1 cellular context compared by ENCODE assay signal in the genomic region with DNA sequence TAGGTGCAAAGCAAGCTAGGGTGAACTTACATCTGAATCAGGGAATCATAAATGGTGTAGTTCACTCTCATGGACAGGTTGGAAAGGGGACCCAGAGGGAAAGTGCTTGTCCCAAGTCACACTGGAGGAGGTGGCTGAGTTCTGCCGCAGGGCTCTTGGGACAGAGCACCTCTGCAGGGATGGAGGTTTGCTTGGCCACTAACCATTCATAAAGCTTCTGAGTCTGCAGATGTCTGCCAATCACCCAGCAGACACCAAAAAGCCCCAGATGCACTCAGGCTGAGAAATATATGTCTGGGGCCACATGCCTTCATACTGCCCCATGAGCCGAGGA.
TF ChIP-seq lines count a peak whose summit lies in the region.

No MANE protein-coding gene starts in this region.

TF ChIP-seq in HepG2, 621 proteins besides CTCF, POLR2A, EP300 and RAD21 (continued from another document):
- TF ChIP-seq, protein P1, sequence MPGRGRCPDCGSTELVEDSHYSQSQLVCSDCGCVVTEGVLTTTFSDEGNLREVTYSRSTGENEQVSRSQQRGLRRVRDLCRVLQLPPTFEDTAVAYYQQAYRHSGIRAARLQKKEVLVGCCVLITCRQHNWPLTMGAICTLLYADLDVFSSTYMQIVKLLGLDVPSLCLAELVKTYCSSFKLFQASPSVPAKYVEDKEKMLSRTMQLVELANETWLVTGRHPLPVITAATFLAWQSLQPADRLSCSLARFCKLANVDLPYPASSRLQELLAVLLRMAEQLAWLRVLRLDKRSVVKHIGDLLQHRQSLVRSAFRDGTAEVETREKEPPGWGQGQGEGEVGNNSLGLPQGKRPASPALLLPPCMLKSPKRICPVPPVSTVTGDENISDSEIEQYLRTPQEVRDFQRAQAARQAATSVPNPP (CRISPR knock-in tag; IDR thresholded peaks at IDR 0.05): no peak
- no peak for TF ChIP-seq REL (CRISPR knock-in tag; conservative IDR thresholded peaks at IDR 0.05)
- TF ChIP-seq MBD4 (IDR thresholded peaks at IDR 0.05; ENCODE audit: borderline replicate concordance, low read length): no peak
- no peak for TF ChIP-seq ZNF572 (CRISPR knock-in tag; IDR thresholded peaks at IDR 0.05)
